Comparison of ENCODE assay signal across 1 cellular context in the genomic region with DNA sequence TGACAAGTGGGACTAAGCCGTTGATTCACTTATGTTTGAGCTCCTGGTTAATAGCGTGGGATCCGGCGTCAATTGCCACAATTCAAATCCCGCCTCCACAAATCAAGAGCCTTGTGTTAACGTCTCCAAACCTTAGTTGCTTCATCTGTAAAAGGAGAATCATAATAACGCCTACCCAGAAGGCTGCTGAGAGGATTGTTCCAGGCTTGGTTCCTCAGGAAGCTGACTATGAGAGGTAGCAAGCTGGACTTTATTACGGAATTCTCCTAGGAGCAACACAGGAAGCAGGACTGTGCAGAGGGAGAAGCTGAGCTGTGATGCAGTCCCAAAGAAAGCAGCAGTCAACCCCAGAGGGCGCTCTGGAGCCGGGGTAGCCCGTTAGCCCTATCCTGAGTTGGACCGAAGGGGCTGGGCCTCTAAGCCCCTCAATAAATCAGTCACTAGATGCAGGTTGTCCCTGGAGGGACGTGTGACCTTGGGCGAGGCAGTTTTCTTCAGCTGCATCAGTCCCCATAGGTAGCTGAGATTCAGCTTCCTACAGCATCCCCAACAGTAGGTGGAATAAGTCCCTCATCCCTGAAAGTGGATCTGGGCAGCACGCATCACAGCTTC.
TF ChIP-seq lines count a peak whose summit lies in the region.

No MANE protein-coding gene starts in this region.

TF ChIP-seq in HepG2, 621 proteins besides CTCF, POLR2A, EP300 and RAD21 (continued from another document):
- no peak for TF ChIP-seq KIAA2018 (CRISPR knock-in tag; IDR thresholded peaks at IDR 0.05; ENCODE audit: borderline replicate concordance)
- TF ChIP-seq ZBTB7A (CRISPR knock-in tag; IDR thresholded peaks at IDR 0.05) = peak; percentile 62; the same call in 1 of the 2 replicates
- no peak for TF ChIP-seq SMYD3 (CRISPR knock-in tag; IDR thresholded peaks at IDR 0.05)
- TF ChIP-seq ZNF232 (CRISPR knock-in tag; IDR thresholded peaks at IDR 0.05; ENCODE audit: borderline replicate concordance) = no peak
- no peak for TF ChIP-seq ZNF326 (CRISPR knock-in tag; IDR thresholded peaks at IDR 0.05; ENCODE audit: borderline replicate concordance)
- peak; percentile 54 for TF ChIP-seq SMC3 (IDR thresholded peaks at IDR 0.05; ENCODE audit: low read length)
TF ChIP-seq in HepG2: peak in this region for 12.
